In the genomic region with DNA sequence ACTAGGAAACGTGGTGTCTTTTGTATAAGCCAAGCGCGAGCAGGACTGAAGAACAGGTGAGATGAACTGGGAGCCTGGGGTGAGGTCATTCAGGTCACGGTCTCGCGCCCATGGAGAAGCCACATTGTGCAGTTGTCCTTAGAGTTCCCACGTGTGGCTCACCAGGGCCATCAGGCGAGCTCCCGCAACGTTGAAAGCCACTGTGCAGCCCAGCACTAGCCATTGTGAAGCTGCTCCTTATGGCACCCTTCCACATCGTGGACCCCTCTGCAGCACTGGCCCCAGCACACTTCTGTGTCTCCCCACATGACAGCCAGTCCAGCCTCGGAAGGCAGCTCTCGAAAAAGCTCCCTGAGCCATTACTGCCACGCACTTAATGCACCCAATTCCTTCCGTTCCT, we compare ENCODE assay signal across 23 cellular contexts. TPM values are rescaled to one million over a fixed set of nuclear protein-coding genes. Genes with fewer than 3 reads are reported as not detected.
DNase-seq lines count a peak whose midpoint lies in the region; FAIRE-seq and TF ChIP-seq lines count a peak whose summit lies in the region.
"Had no signal": no experiment of that assay in that cellular context is flagged by ENCODE, and none has a peak within 500 bp of the region (broad histone marks: within the 10 kb centered on the region; RNA-seq: fewer than 3 reads in every experiment).

No MANE protein-coding gene starts in this region.

- H3K4ac ChIP-seq in neuronal stem cell (ENCODE audit: low read length), result no peak overlapping the region

- WGBS in neuronal stem cell (ENCODE audit: extremely low coverage in 2 of 2, insufficient read length in 2 of 2, insufficient replicate concordance in 1 of 2), 2 donors, result no CpG with 5 or more reads among the region's 15 CpGs

- H3K9ac ChIP-seq in kidney (ENCODE audit: low read length in 2 of 2) (no peak overlapping the region), neuronal stem cell (ENCODE audit: low read depth, low read length, poor library complexity) (no peak overlapping the region)

- H3K14ac ChIP-seq in neuronal stem cell (ENCODE audit: low read length), result no peak overlapping the region

- no peak overlapping the region for H3K4me2 ChIP-seq in neuronal stem cell (ENCODE audit: insufficient read depth, low read length, poor library complexity, severe bottlenecking)

- H3K4me3 Mint-ChIP-seq in chondrocyte (ENCODE audit: unreplicated experiment), result no peak overlapping the region
- H3K4me3 Mint-ChIP-seq: CD4-positive, alpha-beta memory T cell; HFFc6 had no signal

- H4K8ac ChIP-seq in neuronal stem cell (ENCODE audit: low read depth, low read length), result no peak overlapping the region

- H3K4me1 Mint-ChIP-seq in chondrocyte (ENCODE audit: low read depth), result peaks cover 11% of the 10 kb centered on the region

- H3K79me1 ChIP-seq in neuronal stem cell (ENCODE audit: low read depth, low read length), result no peaks in the 10 kb centered on the region

- H3K9me3 ChIP-seq in kidney (ENCODE audit: control insufficient read depth in 1 of 2, low read length in 2 of 2), result no peaks in the 10 kb centered on the region
- no peaks in the 10 kb centered on the region for H3K9me3 ChIP-seq in neuronal stem cell (replicated peaks in 1 of 2; ENCODE audit: control insufficient read depth in 2 of 2, insufficient read depth in 1 of 2, low read depth in 1 of 2, low read length in 2 of 2)
- H3K9me3 ChIP-seq: Caco-2, HAP-1 had no signal

- H3K4me1 ChIP-seq in kidney (ENCODE audit: control insufficient read depth in 1 of 2, insufficient read depth in 1 of 2, low read depth in 1 of 2, low read length in 2 of 2) (no peaks in the 10 kb centered on the region), neuronal stem cell (ENCODE audit: control insufficient read depth in 2 of 2, insufficient read depth in 1 of 2, low read depth in 1 of 2, low read length in 2 of 2) (peaks cover 13 to 15% of the 10 kb centered on the region in 2 donors)
- H3K4me1 ChIP-seq: Caco-2, HAP-1 had no signal

- H2BK120ac ChIP-seq in neuronal stem cell (ENCODE audit: low read depth, low read length), result peak overlapping the region; percentile 2

- intact Hi-C loops in kidney (cut with DNase I), result no loop called here

- H2BK5ac ChIP-seq in neuronal stem cell (ENCODE audit: low read length), result no peak overlapping the region

- H2BK12ac ChIP-seq in neuronal stem cell (ENCODE audit: low read length), result no peak overlapping the region

- H2AFZ ChIP-seq in neuronal stem cell (ENCODE audit: low read length), result no peak overlapping the region

- no peak overlapping the region for H2BK15ac ChIP-seq in neuronal stem cell (ENCODE audit: low read length)

- no peaks in the 10 kb centered on the region for H3K36me3 ChIP-seq in kidney (ENCODE audit: control insufficient read depth in 1 of 2, insufficient read depth in 2 of 2, low read length in 2 of 2)
- no peaks in the 10 kb centered on the region for H3K36me3 ChIP-seq in neuronal stem cell (replicated peaks in 1 of 2; ENCODE audit: control insufficient read depth in 2 of 2, insufficient read depth in 2 of 2, low read length in 2 of 2)
- H3K36me3 ChIP-seq: HAP-1 had no signal

- H4K91ac ChIP-seq in neuronal stem cell (ENCODE audit: low read depth, low read length, poor library complexity), result no peak overlapping the region

- no peaks in the 10 kb centered on the region for H3K9me3 Mint-ChIP-seq in chondrocyte (ENCODE audit: low read depth)

- TF ChIP-seq CTCF in chondrocyte (IDR thresholded peaks at IDR 0.05), result no peak
- TF ChIP-seq CTCF in kidney (IDR thresholded peaks at IDR 0.05; ENCODE audit: borderline replicate concordance, extremely low read depth, insufficient read depth), result no peak

- H3K27me3 ChIP-seq in neuronal stem cell (ENCODE audit: control insufficient read depth in 3 of 3, insufficient read depth in 3 of 3, low read depth in 1 of 3, low read length in 3 of 3), result no peaks in the 10 kb centered on the region

- H3K23ac ChIP-seq in neuronal stem cell (ENCODE audit: low read depth, low read length, poor library complexity), result peak overlapping the region; percentile 8

- H3K27me3 Mint-ChIP-seq in chondrocyte (ENCODE audit: low read depth), result no peaks in the 10 kb centered on the region
- H3K27me3 Mint-ChIP-seq: CD4-positive, alpha-beta memory T cell had no signal

- H3K27ac ChIP-seq in kidney (ENCODE audit: low read depth in 2 of 2, low read length in 2 of 2), result no peak overlapping the region
- H3K27ac ChIP-seq in neuronal stem cell (replicated peaks; ENCODE audit: low read length), result no peak overlapping the region

- no peak for FAIRE-seq in kidney (lab: Jason Lieb, UNC)
- FAIRE-seq: GM12891, GM18507, H54 had no signal

- H3K36me3 Mint-ChIP-seq in chondrocyte (ENCODE audit: low read depth), result no peaks in the 10 kb centered on the region
- H3K36me3 Mint-ChIP-seq: CD4-positive, alpha-beta memory T cell had no signal

- no peak overlapping the region for H3K4me3 ChIP-seq in kidney (ENCODE audit: low read length in 2 of 2)
- no peak overlapping the region for H3K4me3 ChIP-seq in neuronal stem cell (ENCODE audit: low read length in 2 of 2)
- H3K4me3 ChIP-seq: HAP-1 had no signal

- peak overlapping the region; percentile 38 for H3K18ac ChIP-seq in neuronal stem cell (ENCODE audit: low read length)

- no peak overlapping the region for H2AK5ac ChIP-seq in neuronal stem cell (ENCODE audit: low read depth, low read length)

- no peak overlapping the region for H3K27ac Mint-ChIP-seq in chondrocyte (ENCODE audit: unreplicated experiment)
- H3K27ac Mint-ChIP-seq: CD4-positive, alpha-beta memory T cell; HFFc6 had no signal

- DNase-seq in chondrocyte (ENCODE audit: low spot score) (peak; percentile 72), kidney (peak; percentile 20), neuronal stem cell (ENCODE audit: low spot score) (no peak), NCI-H2227 treated with DMSO at 0.1 percent for 48 hours (lab: John Stamatoyannopoulos, UW) (no peak), dermis blood vessel endothelial cell (no peak), NCI-H1417 (lab: John Stamatoyannopoulos, UW) (no peak)
- DNase-seq: C1 segment of cervical spinal cord; Caco-2; CD4-positive, alpha-beta memory T cell; DMS153; DMS79 treated with DMSO at 0.1 percent for 48 hours; GF-D8; GOT3; HFFc6 had no signal

RNA-seq across cellular contexts. Expression of gene APBA2, which starts 7.6 kb away (rescaled TPM):
- total RNA-seq in chondrocyte (26.4 to 30.4 TPM (median 28.7 TPM) in 3 replicates), kidney (6.1 TPM), dermis blood vessel endothelial cell (18.5 and 24.1 TPM in 2 replicates)
- 1.0 TPM for polyA plus RNA-seq in kidney (ENCODE audit: insufficient read depth, low read depth, low replicate concordance)
- 30.6 TPM for polyA plus RNA-seq in neuronal stem cell (2013, experiment 1 of 2)
- 29.0 TPM for polyA plus RNA-seq in neuronal stem cell (2013, experiment 2 of 2)
- total RNA-seq: Caco-2 had no signal

RNA-seq across cellular contexts. Expression of gene GOLGA6L7, which starts 29.8 kb away (rescaled TPM):
- total RNA-seq in chondrocyte, result not detected in 3 replicates
- total RNA-seq in kidney, result not detected
- polyA plus RNA-seq in kidney (ENCODE audit: insufficient read depth, low read depth, low replicate concordance), result not detected
- not detected for polyA plus RNA-seq in neuronal stem cell (2013, experiment 1 of 2)
- polyA plus RNA-seq in neuronal stem cell (2013, experiment 2 of 2), result not detected
- not detected in 2 replicates for total RNA-seq in dermis blood vessel endothelial cell
- total RNA-seq: A172; A673; Caco-2; CD4-positive, alpha-beta memory T cell; Daoy; G401; HFFc6 had no signal
- polyA plus RNA-seq: BJ; CD4-positive, alpha-beta memory T cell had no signal

Comparison
In these comparisons a context has a peak if more than half of its experiments do, and no peak if none do; other contexts are left out.
1. DNase-seq: peak in chondrocyte (single experiment) and kidney (single experiment); none in neuronal stem cell (single experiment), NCI-H2227 treated with DMSO at 0.1 percent for 48 hours (single experiment), dermis blood vessel endothelial cell (single experiment) and NCI-H1417 (0 of 3).